Comparison of ENCODE assay signal across 28 cellular contexts in genomic region chr17:10094806-10095205, GRCh38.
DNase-seq lines count a peak whose midpoint lies in the region; ATAC-seq and TF ChIP-seq lines count a peak whose summit lies in the region.
"Had no signal": no experiment of that assay in that cellular context is flagged by ENCODE, and none has a peak within 500 bp of the region (broad histone marks: within the 10 kb centered on the region; RNA-seq: fewer than 3 reads in every experiment).

No MANE protein-coding gene starts in this region.

- POLR2A ChIA-PET in IMR-90 (lab: Charles Lee; ENCODE audit: unreplicated experiment), result no interaction called here

- no peak for TF ChIP-seq RAD21 in IMR-90 (IDR thresholded peaks at IDR 0.05; ENCODE audit: low read length)

- H2BK120ac ChIP-seq in IMR-90 (ENCODE audit: low read depth, low read length), result no peak overlapping the region

- peaks cover 8% of the 10 kb centered on the region for H3K9me3 ChIP-seq in IMR-90 (ENCODE audit: control insufficient read depth, insufficient read depth, low read length)
- no peaks in the 10 kb centered on the region for H3K9me3 ChIP-seq in muscle layer of colon (ENCODE audit: low read length)
- H3K9me3 ChIP-seq in uterus, result peaks cover 0 to 7% of the 10 kb centered on the region in 2 donors
- H3K9me3 ChIP-seq: neutrophil, prostate gland had no signal

- H3K4me1 ChIP-seq in IMR-90 (ENCODE audit: control insufficient read depth, insufficient read depth, low read length), result peaks cover 18% of the 10 kb centered on the region
- H3K4me1 ChIP-seq in muscle layer of colon (ENCODE audit: insufficient read depth, low read length), result peaks cover 40% of the 10 kb centered on the region
- peaks cover 16% of the 10 kb centered on the region in 2 donors for H3K4me1 ChIP-seq in uterus
- H3K4me1 ChIP-seq: ascending aorta, prostate gland had no signal

- CTCF ChIA-PET in IMR-90 (lab: Yijun Ruan, JAX), result interaction anchor here (0.6 kb wide), 2 partner anchors 128 to 145 kb away, joined by 3 to 5 read pairs; no protein-coding TSS in a partner anchor

- H2BK20ac ChIP-seq in IMR-90 (ENCODE audit: low read depth, low read length), result no peak overlapping the region

- no peak overlapping the region for H3K4me3 ChIP-seq in IMR-90 (ENCODE audit: insufficient read depth, low read depth, low read length)
- no peak overlapping the region for H3K4me3 ChIP-seq in muscle layer of colon (ENCODE audit: low read depth in 1 of 2, low read length in 2 of 2)
- H3K4me3 ChIP-seq in uterus, result no peak overlapping the region
- H3K4me3 ChIP-seq: ascending aorta, cardiac muscle cell, PC-9, prostate gland had no signal

- H2AFZ ChIP-seq in IMR-90 (replicated peaks; ENCODE audit: low read length, poor library complexity), result no peak overlapping the region
- H2AFZ ChIP-seq: PC-9 had no signal

- H3K36me3 Mint-ChIP-seq in glutamatergic neuron (ENCODE audit: unreplicated experiment), result no peaks in the 10 kb centered on the region
- H3K36me3 Mint-ChIP-seq: activated naive CD8-positive, alpha-beta T cell treated with anti-CD3 and anti-CD28 coated beads, Interleukin-2, amount 10 ng/mL, durations not matched to agents 7 days and 5 days; CD4-positive, alpha-beta memory T cell; type B pancreatic cell had no signal

- TF ChIP-seq POLR2A in IMR-90 (IDR thresholded peaks at IDR 0.05; ENCODE audit: low read depth, low read length) (no peak), uterus (IDR thresholded peaks at IDR 0.05) (no peak)

- H3K27me3 Mint-ChIP-seq in glutamatergic neuron (ENCODE audit: unreplicated experiment), result peaks cover 2% of the 10 kb centered on the region
- H3K27me3 Mint-ChIP-seq: CD4-positive, alpha-beta memory T cell; stimulated activated naive CD8-positive, alpha-beta T cell treated with anti-CD3 and anti-CD28 coated beads, Interleukin-15, amount 100 ng/mL, for 72 hours had no signal

- no peak for ATAC-seq in IMR-90 (ENCODE audit: low read depth)
- ATAC-seq: stimulated activated naive CD8-positive, alpha-beta T cell treated with anti-CD3 and anti-CD28 coated beads, Interleukin-15, amount 100 ng/mL, for 72 hours had no signal

- no peak overlapping the region for H4K8ac ChIP-seq in IMR-90 (ENCODE audit: low read depth in 2 of 2, low read length in 2 of 2)

- H4K20me1 ChIP-seq in IMR-90 (ENCODE audit: insufficient read depth, low read length), result no peaks in the 10 kb centered on the region

- H2BK15ac ChIP-seq in IMR-90 (ENCODE audit: low read depth, low read length), result no peak overlapping the region

- H3K4me2 ChIP-seq in IMR-90 (ENCODE audit: low read depth, low read length), result no peak overlapping the region
- H3K4me2 ChIP-seq: PC-9 had no signal

- H2AK9ac ChIP-seq in IMR-90 (replicated peaks; ENCODE audit: low read depth, low read length, poor library complexity), result no peak overlapping the region

- no peak overlapping the region for H3K27ac Mint-ChIP-seq in glutamatergic neuron (ENCODE audit: unreplicated experiment)
- H3K27ac Mint-ChIP-seq: activated naive CD8-positive, alpha-beta T cell treated with anti-CD3 and anti-CD28 coated beads, Interleukin-2, amount 10 ng/mL, durations not matched to agents 7 days and 5 days; CD4-positive, alpha-beta memory T cell; stimulated activated naive CD8-positive, alpha-beta T cell treated with anti-CD3 and anti-CD28 coated beads, Interleukin-15, amount 100 ng/mL, for 72 hours; type B pancreatic cell had no signal

- no peaks in the 10 kb centered on the region for H3K9me3 Mint-ChIP-seq in glutamatergic neuron (ENCODE audit: unreplicated experiment)

- H3K27me3 ChIP-seq in IMR-90 (ENCODE audit: control insufficient read depth, insufficient read depth, low read length) (no peaks in the 10 kb centered on the region), muscle layer of colon (ENCODE audit: control insufficient read depth in 1 of 2, insufficient read depth in 2 of 2, low read length in 2 of 2) (no peaks in the 10 kb centered on the region), uterus (no peaks in the 10 kb centered on the region)
- H3K27me3 ChIP-seq: ascending aorta, cardiac muscle cell, neutrophil had no signal

- no TSS peak for BruUV-seq in IMR-90 (replicated peaks; lab: Mats Ljungman, UMichigan)

- H3K4me3 Mint-ChIP-seq in glutamatergic neuron (ENCODE audit: unreplicated experiment), result peak overlapping the region; percentile 15
- H3K4me3 Mint-ChIP-seq: activated naive CD8-positive, alpha-beta T cell treated with anti-CD3 and anti-CD28 coated beads, Interleukin-2, amount 10 ng/mL, durations not matched to agents 7 days and 5 days; CD4-positive, alpha-beta memory T cell; stimulated activated naive CD8-positive, alpha-beta T cell treated with anti-CD3 and anti-CD28 coated beads, Interleukin-15, amount 100 ng/mL, for 72 hours; type B pancreatic cell had no signal

- H4K91ac ChIP-seq in IMR-90 (ENCODE audit: insufficient read depth, low read depth, low read length), result peak overlapping the region; percentile 23; the same call in 1 of the 2 replicates

- H3K79me1 ChIP-seq in IMR-90 (ENCODE audit: low read depth in 1 of 2, low read length in 2 of 2), result peaks cover 4 to 7% of the 10 kb centered on the region in 2 experiments; a peak in 2 of 4 replicates

- H2AK5ac ChIP-seq in IMR-90 (ENCODE audit: low read depth, low read length), result no peak overlapping the region

- TF ChIP-seq CTCF in IMR-90 (conservative IDR thresholded peaks at IDR 0.05; ENCODE audit: low read depth, low read length) (no peak), glutamatergic neuron (IDR thresholded peaks at IDR 0.05; ENCODE audit: partially characterized antibody, unreplicated experiment) (no peak), uterus (IDR thresholded peaks at IDR 0.05) (no peak)

- intact Hi-C loops in IMR-90 (cut with micrococcal nuclease), result no loop called here
- intact Hi-C loops in uterus (cut with DNase I; ENCODE audit: low total_unique reads), result no loop called here

- peaks cover 9% of the 10 kb centered on the region for H3K9me1 ChIP-seq in IMR-90 (ENCODE audit: insufficient read depth, low read length)

- no peak overlapping the region for H4K5ac ChIP-seq in IMR-90 (ENCODE audit: low read depth, low read length)

- H3K23ac ChIP-seq in IMR-90 (ENCODE audit: low read depth, low read length), result no peak overlapping the region

- H3K18ac ChIP-seq in IMR-90 (ENCODE audit: low read depth, low read length), result no peak overlapping the region

- peaks cover 3% of the 10 kb centered on the region for H3K4me1 Mint-ChIP-seq in glutamatergic neuron (ENCODE audit: low read depth, unreplicated experiment)
- H3K4me1 Mint-ChIP-seq: activated naive CD8-positive, alpha-beta T cell treated with anti-CD3 and anti-CD28 coated beads, Interleukin-2, amount 10 ng/mL, durations not matched to agents 7 days and 5 days; CD4-positive, alpha-beta memory T cell; stimulated activated naive CD8-positive, alpha-beta T cell treated with anti-CD3 and anti-CD28 coated beads, Interleukin-15, amount 100 ng/mL, for 72 hours had no signal

- no peaks in the 10 kb centered on the region for H3K36me3 ChIP-seq in IMR-90 (ENCODE audit: control insufficient read depth, insufficient read depth, low read length)
- no peaks in the 10 kb centered on the region for H3K36me3 ChIP-seq in muscle layer of colon (ENCODE audit: insufficient read depth, low read length)
- no peaks in the 10 kb centered on the region for H3K36me3 ChIP-seq in uterus
- H3K36me3 ChIP-seq: ascending aorta, cardiac muscle cell, neutrophil, prostate gland had no signal

- no peak overlapping the region for H3K9ac ChIP-seq in IMR-90 (ENCODE audit: low read depth, low read length)
- H3K9ac ChIP-seq in muscle layer of colon (ENCODE audit: low read length), result no peak overlapping the region

- in situ Hi-C loops in IMR-90 (cut with MboI; ENCODE audit: low sequenced_read_pairs), result no loop called here

- H3K4ac ChIP-seq in IMR-90 (ENCODE audit: low read depth, low read length), result no peak overlapping the region

- no peak for DNase-seq in IMR-90
- no peak for DNase-seq in glutamatergic neuron
- DNase-seq in uterus, result peak; percentile 69 to 73
- DNase-seq in GF-D8 (lab: John Stamatoyannopoulos, UW), result no peak
- DNase-seq in HUDEP-2 (lab: John Stamatoyannopoulos, UW; ENCODE audit: unreplicated experiment in 76 of 76), result no peak
- no peak for DNase-seq in DMS 273 treated with DMSO at 0.1 percent for 48 hours (lab: John Stamatoyannopoulos, UW)
- DNase-seq: activated CD4-positive, alpha-beta T cell treated with anti-CD3 and anti-CD28 coated beads for 4 hours; activated gamma-delta T cell; activated naive CD8-positive, alpha-beta T cell treated with anti-CD3 and anti-CD28 coated beads, Interleukin-2, amount 10 ng/mL, durations not matched to agents 7 days and 5 days; activated T-cell treated with anti-CD3 and anti-CD28 coated beads, Interleukin-2, amount 50 U/mL, for 1 hour; CD4-positive, alpha-beta memory T cell; dermis blood vessel endothelial cell; head of caudate nucleus; kidney glomerular epithelial cell; NCI-H146; NK-92 treated with Interleukin-12 subunit alpha and Interleukin-12 subunit beta, amount 100 ng/mL, for 24 hours; PC-9; SHP77 treated with DMSO at 0.1 percent for 48 hours; stimulated activated CD8-positive, alpha-beta memory T cell treated with anti-CD3 and anti-CD28 coated beads, Interleukin-4, amount 100 ng/mL, for 48 hours; stimulated activated naive CD8-positive, alpha-beta T cell treated with anti-CD3 and anti-CD28 coated beads, Interleukin-15, amount 100 ng/mL, for 72 hours; T-helper 9 cell had no signal

- H3K14ac ChIP-seq in IMR-90 (replicated peaks; ENCODE audit: low read depth, low read length), result no peak overlapping the region

- no peak overlapping the region for H2BK5ac ChIP-seq in IMR-90 (ENCODE audit: low read depth, low read length, poor library complexity, severe bottlenecking)

- no peak overlapping the region for H3K27ac ChIP-seq in IMR-90 (ENCODE audit: insufficient read depth, low read length)
- H3K27ac ChIP-seq in muscle layer of colon (ENCODE audit: low read depth, low read length), result peak overlapping the region; percentile 52
- H3K27ac ChIP-seq in uterus, result peak overlapping the region; percentile 75 to 78
- H3K27ac ChIP-seq: ascending aorta, cardiac muscle cell, neutrophil, PC-9, prostate gland, VCaP had no signal

- WGBS in IMR-90 (ENCODE audit: extremely low coverage in 2 of 2, insufficient read length in 1 of 2), 2 experiments, result 70% methylated on average over 3 of the region's 8 CpGs; no CpG with 5 or more reads in 1 of the 2 experiments

- dilution Hi-C loops in IMR-90 (cut with HindIII; ENCODE audit: low sequenced_read_pairs, unreplicated experiment), result no loop called here

- H3K56ac ChIP-seq in IMR-90 (ENCODE audit: extremely low read depth, insufficient read depth, low read length), result no peak overlapping the region

TF ChIP-seq in IMR-90, 13 proteins besides CTCF, POLR2A, EP300 and RAD21 (continues in another document):
- TF ChIP-seq RCOR1 (IDR thresholded peaks at IDR 0.05; ENCODE audit: insufficient replicate concordance, low read length), result no peak
- no peak for TF ChIP-seq MAZ (IDR thresholded peaks at IDR 0.05; ENCODE audit: borderline replicate concordance, low read depth, low read length)

Comparison
In these comparisons a context has a peak if more than half of its experiments do, and no peak if none do; other contexts are left out.
1. DNase-seq: peak in uterus (2 of 2); none in IMR-90 (single experiment), glutamatergic neuron (single experiment), GF-D8 (single experiment), HUDEP-2 (0 of 76) and DMS 273 treated with DMSO at 0.1 percent for 48 hours (single experiment).